ENCODE assay signal across 1 cellular context in genomic region chr5:137753986-137754235, GRCh38.
A peak's percentile ranks its signal among the peaks of the same experiment; 100 is the strongest.
TF ChIP-seq lines count a peak whose summit lies in the region.

No MANE protein-coding gene starts in this region.

TF ChIP-seq in K562, 482 proteins besides CTCF, POLR2A, EP300 and RAD21 (continues in another document):
- no peak for TF ChIP-seq ZNF592 (IDR thresholded peaks at IDR 0.05)
- TF ChIP-seq CBFA2T3 (IDR thresholded peaks at IDR 0.05) = peak; percentile 2; the same call in 1 of the 2 replicates
- TF ChIP-seq CC2D1A (IDR thresholded peaks at IDR 0.05) = 0 out of 2 replicates have a peak, but pooled peaks have one; percentile 9
- no peak for TF ChIP-seq ZNF143 (CRISPR knock-in tag; IDR thresholded peaks at IDR 0.05)
- TF ChIP-seq ZNF239 (CRISPR knock-in tag; IDR thresholded peaks at IDR 0.05) = no peak
- no peak for TF ChIP-seq HMG20A (CRISPR knock-in tag; conservative IDR thresholded peaks at IDR 0.05)
- no peak for TF ChIP-seq MYBL2 (IDR thresholded peaks at IDR 0.05; ENCODE audit: low read depth)
- no peak for TF ChIP-seq MYBL2 (CRISPR knock-in tag; IDR thresholded peaks at IDR 0.05; ENCODE audit: borderline replicate concordance)
- no peak for TF ChIP-seq ZBTB17 (CRISPR knock-in tag; IDR thresholded peaks at IDR 0.05)
- 0 out of 2 replicates have a peak, but pooled peaks have one; percentile 68 for TF ChIP-seq TRIM25 (IDR thresholded peaks at IDR 0.05; ENCODE audit: borderline replicate concordance)
- TF ChIP-seq OTX1 (CRISPR knock-in tag; IDR thresholded peaks at IDR 0.05) = peak; percentile 16; the same call in 1 of the 2 replicates
- no peak for TF ChIP-seq POLR2G (IDR thresholded peaks at IDR 0.05; ENCODE audit: low read depth, low read length)
- TF ChIP-seq XRCC4 (IDR thresholded peaks at IDR 0.05; ENCODE audit: extremely low read depth, insufficient read depth, insufficient read length) = no peak
- peak; percentile 71; the same call in 1 of the 2 replicates for TF ChIP-seq ZNF232 (CRISPR knock-in tag; IDR thresholded peaks at IDR 0.05)
- TF ChIP-seq SPI1 (IDR thresholded peaks at IDR 0.05; ENCODE audit: borderline replicate concordance, low read depth, low read length) = peak; percentile 48; the same call in 1 of the 2 replicates
- 0 out of 2 replicates have a peak, but pooled peaks have one; percentile 4 for TF ChIP-seq SMAD4 (CRISPR knock-in tag; conservative IDR thresholded peaks at IDR 0.05)
- peak; percentile 27 to 75; a peak in 1 of 4 replicates for TF ChIP-seq UBTF (IDR thresholded peaks at IDR 0.05; ENCODE audit: borderline replicate concordance in 1 of 2, low read depth in 2 of 2, low read length in 2 of 2)
- no peak; the same call in 1 of the 2 replicates for TF ChIP-seq ZBTB26 (CRISPR knock-in tag; IDR thresholded peaks at IDR 0.05)
- TF ChIP-seq SRSF3 (IDR thresholded peaks at IDR 0.05; ENCODE audit: insufficient read depth, low read length) = 0 out of 2 replicates have a peak, but pooled peaks have one; percentile 51
- TF ChIP-seq POLR2B (IDR thresholded peaks at IDR 0.05; ENCODE audit: low read depth, partially characterized antibody) = no peak
- TF ChIP-seq CREB5 (CRISPR knock-in tag; IDR thresholded peaks at IDR 0.05) = no peak
- 0 out of 2 replicates have a peak, but pooled peaks have one; percentile 68 for TF ChIP-seq RBM15 (IDR thresholded peaks at IDR 0.05; ENCODE audit: insufficient read depth, low read length)
- TF ChIP-seq ELF4 (CRISPR knock-in tag; IDR thresholded peaks at IDR 0.05) = no peak
- no peak for TF ChIP-seq ZNF24 (IDR thresholded peaks at IDR 0.05)
- peak; percentile 70 for TF ChIP-seq RBBP5 (IDR thresholded peaks at IDR 0.05; ENCODE audit: borderline replicate concordance, insufficient read depth, low read length, poor library complexity, severe bottlenecking)
- no peak for TF ChIP-seq RBM14 (IDR thresholded peaks at IDR 0.05; ENCODE audit: borderline replicate concordance, insufficient read depth, low read depth, low read length)
- no peak for TF ChIP-seq CGGBP1 (CRISPR knock-in tag; IDR thresholded peaks at IDR 0.05)
- no peak for TF ChIP-seq CBX1 (IDR thresholded peaks at IDR 0.05; ENCODE audit: low read depth)
- TF ChIP-seq NCOA2 (IDR thresholded peaks at IDR 0.05; ENCODE audit: partially characterized antibody in 2 of 2) = no peak
- TF ChIP-seq SRSF1 (IDR thresholded peaks at IDR 0.05; ENCODE audit: low read depth, low read length) = no peak
- TF ChIP-seq TCF7L2 (IDR thresholded peaks at IDR 0.05; ENCODE audit: low read depth, low read length) = no peak
- TF ChIP-seq CSDE1 (IDR thresholded peaks at IDR 0.05) = no peak
- no peak for TF ChIP-seq LEF1 (IDR thresholded peaks at IDR 0.05)
- no peak for TF ChIP-seq XRCC5 (IDR thresholded peaks at IDR 0.05; ENCODE audit: low read depth, low read length)
- no peak for TF ChIP-seq HLTF (IDR thresholded peaks at IDR 0.05)
- no peak for TF ChIP-seq YY1 (IDR thresholded peaks at IDR 0.05; ENCODE audit: borderline replicate concordance in 1 of 3, control insufficient read depth in 1 of 3, extremely low read depth in 1 of 3, insufficient read depth in 3 of 3, insufficient read length in 1 of 3, insufficient replicate concordance in 2 of 3, low read depth in 1 of 3, low read length in 2 of 3)
- TF ChIP-seq RFX5 (IDR thresholded peaks at IDR 0.05; ENCODE audit: low read depth, low read length) = no peak
- peak; percentile 59 for TF ChIP-seq NKRF (IDR thresholded peaks at IDR 0.05; ENCODE audit: borderline replicate concordance)
- peak; percentile 40 for TF ChIP-seq ARID4B (CRISPR knock-in tag; IDR thresholded peaks at IDR 0.05)
- peak; percentile 83 to 96 for TF ChIP-seq MLLT1 (IDR thresholded peaks at IDR 0.05)
- peak; percentile 97 for TF ChIP-seq ZFX (CRISPR knock-in tag; IDR thresholded peaks at IDR 0.05)
- no peak; the same call in 1 of the 2 replicates for TF ChIP-seq PHF8 (IDR thresholded peaks at IDR 0.05; ENCODE audit: borderline replicate concordance, low read length)
- 0 out of 2 replicates have a peak, but pooled peaks have one; percentile 18 for TF ChIP-seq NR3C1 (CRISPR knock-in tag; IDR thresholded peaks at IDR 0.05)
- no peak for TF ChIP-seq POLR3G (IDR thresholded peaks at IDR 0.05; ENCODE audit: extremely low read depth, insufficient read length, insufficient replicate concordance)
